1 cellular context compared by ENCODE assay signal in the genomic region with DNA sequence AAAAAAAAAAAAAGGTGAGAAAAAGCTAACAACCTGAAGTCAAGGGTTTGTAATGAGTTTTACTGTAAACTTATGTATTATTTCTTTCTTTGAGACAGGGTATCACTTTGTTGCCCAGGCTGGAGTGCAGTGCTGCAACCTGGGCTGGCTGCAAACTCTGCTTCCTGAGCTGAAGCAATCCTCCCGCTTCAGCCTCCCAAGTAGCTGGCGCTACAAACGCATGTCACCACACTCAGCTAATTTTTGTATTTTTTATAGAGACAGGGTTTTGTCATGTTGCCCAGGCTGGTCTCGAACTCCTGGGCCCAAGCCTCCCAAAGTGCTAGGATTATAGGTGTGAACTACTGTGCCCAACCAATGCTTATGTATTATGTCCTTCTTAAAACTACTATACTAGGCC.
TF ChIP-seq lines count a peak whose summit lies in the region.

No MANE protein-coding gene starts in this region.

TF ChIP-seq in endothelial cell of umbilical vein, 7 proteins besides CTCF, POLR2A, EP300 and RAD21:
- TF ChIP-seq EZH2 (IDR thresholded peaks at IDR 0.05; ENCODE audit: borderline replicate concordance, low read depth, low read length, severe bottlenecking), result no peak
- TF ChIP-seq, protein P1, sequence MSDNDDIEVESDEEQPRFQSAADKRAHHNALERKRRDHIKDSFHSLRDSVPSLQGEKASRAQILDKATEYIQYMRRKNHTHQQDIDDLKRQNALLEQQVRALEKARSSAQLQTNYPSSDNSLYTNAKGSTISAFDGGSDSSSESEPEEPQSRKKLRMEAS (IDR thresholded peaks at IDR 0.05; ENCODE audit: insufficient read depth, insufficient read length), result no peak
- TF ChIP-seq FOS (IDR thresholded peaks at IDR 0.05; ENCODE audit: borderline replicate concordance, insufficient read depth, low read length), result no peak
- no peak for TF ChIP-seq JUN (IDR thresholded peaks at IDR 0.05; ENCODE audit: borderline replicate concordance, insufficient read depth, insufficient read length, low read depth)
- no peak for TF ChIP-seq POLR2AphosphoS5 (IDR thresholded peaks at IDR 0.05; ENCODE audit: insufficient read depth, low read depth, low read length)
- no peak for TF ChIP-seq GATA2 (IDR thresholded peaks at IDR 0.05; ENCODE audit: insufficient read depth, insufficient read length, low read depth, low read length)
- TF ChIP-seq MYC (IDR thresholded peaks at IDR 0.05; ENCODE audit: low read depth, low read length), result no peak
